16 cellular contexts compared by ENCODE assay signal in genomic region chr11:125873881-125874555, GRCh38. TPM values are rescaled to one million over a fixed set of nuclear protein-coding genes. Genes with fewer than 3 reads are reported as not detected.
DNase-seq lines count a peak whose midpoint lies in the region; ATAC-seq, FAIRE-seq and TF ChIP-seq lines count a peak whose summit lies in the region.
"Had no signal": no experiment of that assay in that cellular context is flagged by ENCODE, and none has a peak within 500 bp of the region (broad histone marks: within the 10 kb centered on the region; RNA-seq: fewer than 3 reads in every experiment).

No MANE protein-coding gene starts in this region.

- H2BK15ac ChIP-seq in H1 (ENCODE audit: low read length) (no peak overlapping the region), mesenchymal stem cell (ENCODE audit: low read depth, poor library complexity, severe bottlenecking) (no peak overlapping the region), H9 (ENCODE audit: low read depth, low read length) (no peak overlapping the region)

- H3K79me2 ChIP-seq in H1 (ENCODE audit: control insufficient read depth in 1 of 2, insufficient read depth in 2 of 2, low read length in 2 of 2) = no peaks in the 10 kb centered on the region
- no peaks in the 10 kb centered on the region for H3K79me2 ChIP-seq in H9 (ENCODE audit: insufficient read depth, low read length)

- no peak for TF ChIP-seq EP300 in H1 (IDR thresholded peaks at IDR 0.05; ENCODE audit: borderline replicate concordance in 1 of 2, low read depth in 2 of 2, low read length in 2 of 2)

- H3K4me3 Mint-ChIP-seq in naive thymus-derived CD4-positive, alpha-beta T cell = peak overlapping the region in 1 of 10 donors; percentile 17
- H3K4me3 Mint-ChIP-seq in H9 = peak overlapping the region in 1 of 2 experiments; percentile 60; a peak in 2 of 5 replicates
- H3K4me3 Mint-ChIP-seq: naive thymus-derived CD8-positive, alpha-beta T cell; stimulated activated naive CD8-positive, alpha-beta T cell treated with anti-CD3 and anti-CD28 coated beads, Interleukin-15, amount 100 ng/mL, for 72 hours had no signal

- peak; percentile 75 for FAIRE-seq in H1 (lab: Jason Lieb, UNC)

- H4K91ac ChIP-seq in H1 (replicated peaks; ENCODE audit: insufficient read length, low read length) (no peak overlapping the region), mesenchymal stem cell (ENCODE audit: low read length) (no peak overlapping the region), H9 (ENCODE audit: insufficient read length, low read depth, low read length) (no peak overlapping the region)

- TF ChIP-seq CTCF in H1 (IDR thresholded peaks at IDR 0.05; ENCODE audit: control extremely low read depth in 1 of 3, insufficient read depth in 1 of 3, low read depth in 1 of 3, low read length in 3 of 3) (no peak), H9 (conservative IDR thresholded peaks at IDR 0.05) (no peak)

- no peaks in the 10 kb centered on the region for H4K20me1 ChIP-seq in H1 (replicated peaks in 1 of 2; ENCODE audit: control insufficient read depth in 1 of 2, insufficient read depth in 2 of 2, low read length in 2 of 2)
- H4K20me1 ChIP-seq in H9 (ENCODE audit: control insufficient read depth, insufficient read depth, insufficient read length) = no peaks in the 10 kb centered on the region

- H4K5ac ChIP-seq in H1 (ENCODE audit: insufficient read length, low read depth, low read length) = no peak overlapping the region
- no peak overlapping the region for H4K5ac ChIP-seq in H9 (ENCODE audit: insufficient read length, low read depth, low read length)

- H3K27ac ChIP-seq in H1 (ENCODE audit: low read depth, low read length) (no peak overlapping the region), mesenchymal stem cell (ENCODE audit: low read length, poor library complexity, severe bottlenecking) (no peak overlapping the region), H9 (ENCODE audit: insufficient read length, low read depth, low read length) (no peak overlapping the region)
- H3K27ac ChIP-seq in naive thymus-derived CD4-positive, alpha-beta T cell (ENCODE audit: low read depth, low read length) = no peak overlapping the region

- peaks cover 0 to 9% (median 0%) of the 10 kb centered on the region in 5 donors for H3K36me3 Mint-ChIP-seq in naive thymus-derived CD4-positive, alpha-beta T cell
- peaks cover 0 to 6% (median 0%) of the 10 kb centered on the region in 3 experiments; a peak in 2 of 7 replicates for H3K36me3 Mint-ChIP-seq in H9 (ENCODE audit: insufficient read depth in 1 of 3, low read depth in 3 of 3)
- H3K36me3 Mint-ChIP-seq: naive thymus-derived CD8-positive, alpha-beta T cell had no signal

- H3K4me1 ChIP-seq in H1 (replicated peaks in 1 of 4; ENCODE audit: control insufficient read depth in 3 of 4, insufficient read depth in 4 of 4, low read length in 3 of 4) = no peaks in the 10 kb centered on the region; a peak in 1 of 7 replicates
- no peaks in the 10 kb centered on the region for H3K4me1 ChIP-seq in mesenchymal stem cell (ENCODE audit: control insufficient read depth, insufficient read depth, low read depth, low read length)
- no peaks in the 10 kb centered on the region for H3K4me1 ChIP-seq in naive thymus-derived CD4-positive, alpha-beta T cell (ENCODE audit: control insufficient read depth in 2 of 2, insufficient read depth in 2 of 2, low read length in 2 of 2)
- H3K4me1 ChIP-seq in H9 (ENCODE audit: insufficient read depth, low read length) = no peaks in the 10 kb centered on the region

- TF ChIP-seq POLR2A in H1 (IDR thresholded peaks at IDR 0.05; ENCODE audit: control extremely low read depth in 1 of 2, low read depth in 2 of 2, low read length in 2 of 2) = no peak

- 93% methylated on average over 19 of the region's 20 CpGs; no CpG with 5 or more reads in 1 of the 2 experiments for WGBS in H1 (ENCODE audit: extremely low coverage in 1 of 2, insufficient coverage in 1 of 2, insufficient read length in 1 of 2, insufficient replicate concordance in 2 of 2, low coverage in 1 of 2, low lambda C conversion rate in 2 of 2, missing lambda C conversion rate in 1 of 2), 2 experiments
- 90% methylated on average over 16 of the region's 20 CpGs for WGBS in mesenchymal stem cell
- no CpG with 5 or more reads among the region's 20 CpGs for WGBS in H9 (ENCODE audit: extremely low coverage, insufficient read length, low lambda C conversion rate)

- H3K23me2 ChIP-seq in H1 (ENCODE audit: low read depth, low read length) (0 out of 2 replicates have a peak, but pooled peaks cover 2% of the 10 kb centered on the region), H9 (ENCODE audit: insufficient read length, low read depth, low read length, poor library complexity, severe bottlenecking) (no peaks in the 10 kb centered on the region)

- H4K8ac ChIP-seq in H1 (ENCODE audit: extremely low read depth, insufficient read depth, low read length) (no peak overlapping the region), mesenchymal stem cell (ENCODE audit: low read length) (no peak overlapping the region), H9 (replicated peaks; ENCODE audit: insufficient read length, low read depth, low read length) (no peak overlapping the region)

- H3K4me2 ChIP-seq in H1 (ENCODE audit: insufficient read depth in 1 of 2, low read depth in 2 of 2, low read length in 2 of 2) (peak overlapping the region in 1 of 2 experiments; percentile 6; a peak in 1 of 4 replicates), mesenchymal stem cell (ENCODE audit: low read length, poor library complexity, severe bottlenecking) (no peak overlapping the region), H9 (ENCODE audit: insufficient read depth, insufficient read length, low read length) (no peak overlapping the region)

- H3K23ac ChIP-seq in H1 (ENCODE audit: insufficient read length) (no peak overlapping the region), mesenchymal stem cell (ENCODE audit: low read length in 2 of 2) (no peak overlapping the region), H9 (ENCODE audit: insufficient read length, low read depth, low read length) (no peak overlapping the region)

- H3K9me3 ChIP-seq in H1 (ENCODE audit: insufficient read depth in 2 of 2, low read depth in 1 of 2, low read length in 1 of 2) = no peaks in the 10 kb centered on the region; a peak in 1 of 4 replicates
- no peaks in the 10 kb centered on the region for H3K9me3 ChIP-seq in mesenchymal stem cell (ENCODE audit: control insufficient read depth, low read length)
- H3K9me3 ChIP-seq in naive thymus-derived CD4-positive, alpha-beta T cell (ENCODE audit: control insufficient read depth in 2 of 3, low read length in 3 of 3) = no peaks in the 10 kb centered on the region
- no peaks in the 10 kb centered on the region for H3K9me3 ChIP-seq in H9 (ENCODE audit: control insufficient read depth, low read depth, low read length)

- no peaks in the 10 kb centered on the region for H3K79me1 ChIP-seq in H1 (ENCODE audit: low read depth, low read length)
- no peaks in the 10 kb centered on the region for H3K79me1 ChIP-seq in mesenchymal stem cell (replicated peaks; ENCODE audit: low read length, poor library complexity, severe bottlenecking)
- H3K79me1 ChIP-seq in H9 (ENCODE audit: insufficient read depth, low read depth, low read length, poor library complexity, severe bottlenecking) = no peaks in the 10 kb centered on the region

- H3K36me3 ChIP-seq in H1 (ENCODE audit: control insufficient read depth in 2 of 4, insufficient read depth in 4 of 4, low read length in 3 of 4) (no peaks in the 10 kb centered on the region), mesenchymal stem cell (ENCODE audit: control insufficient read depth in 1 of 2, insufficient read depth in 2 of 2, low read depth in 1 of 2, low read length in 2 of 2) (no peaks in the 10 kb centered on the region)
- no peaks in the 10 kb centered on the region for H3K36me3 ChIP-seq in naive thymus-derived CD4-positive, alpha-beta T cell (ENCODE audit: control insufficient read depth in 2 of 3, insufficient read depth in 3 of 3, low read length in 3 of 3)

- H3K14ac ChIP-seq in H1 (ENCODE audit: insufficient read length) = no peak overlapping the region
- no peak overlapping the region for H3K14ac ChIP-seq in mesenchymal stem cell (ENCODE audit: low read length in 2 of 2)
- H3K14ac ChIP-seq in H9 (ENCODE audit: insufficient read depth, low read length) = no peak overlapping the region

- no peak overlapping the region for H3K9ac ChIP-seq in H1 (replicated peaks in 1 of 4; ENCODE audit: extremely low read depth in 1 of 4, low read depth in 3 of 4, low read length in 3 of 4)
- peak overlapping the region; percentile 48 for H3K9ac ChIP-seq in mesenchymal stem cell (ENCODE audit: low read length)
- no peak overlapping the region for H3K9ac ChIP-seq in H9 (ENCODE audit: extremely low read depth, insufficient read length, low read length)

- H2AFZ ChIP-seq in H1 (ENCODE audit: low read length) = peak overlapping the region; percentile 6; the same call in 1 of the 2 replicates
- H2AFZ ChIP-seq in mesenchymal stem cell (ENCODE audit: low read depth, low read length) = no peak overlapping the region
- H2AFZ ChIP-seq in H9 (ENCODE audit: low read length) = no peak overlapping the region

- POLR2A ChIA-PET in H1 (lab: Charles Lee; ENCODE audit: partially characterized antibody) = no interaction called here
- POLR2A ChIA-PET in naive thymus-derived CD4-positive, alpha-beta T cell (lab: Charles Lee) = no interaction called here

- peaks cover 0 to 6% (median 0%) of the 10 kb centered on the region in 5 donors for H3K27me3 Mint-ChIP-seq in naive thymus-derived CD4-positive, alpha-beta T cell
- peaks cover 8% of the 10 kb centered on the region for H3K27me3 Mint-ChIP-seq in H9 (ENCODE audit: low read depth)

- H3K18ac ChIP-seq in H1 (ENCODE audit: extremely low read depth, low read length) (no peak overlapping the region), mesenchymal stem cell (ENCODE audit: low read depth in 1 of 2, low read length in 2 of 2) (no peak overlapping the region), H9 (ENCODE audit: insufficient read length, low read depth, low read length) (no peak overlapping the region)

- peak; percentile 13 for ATAC-seq in GM19351 (IDR thresholded peaks at IDR 0.05; ENCODE audit: unreplicated experiment)
- ATAC-seq in HG02870 (IDR thresholded peaks at IDR 0.05; ENCODE audit: unreplicated experiment) = no peak
- ATAC-seq in naive thymus-derived CD4-positive, alpha-beta T cell = no peak

- H3K4ac ChIP-seq in H1 (replicated peaks; ENCODE audit: insufficient read length, low read depth, low read length) (no peak overlapping the region), mesenchymal stem cell (ENCODE audit: low read depth in 1 of 2, low read length in 2 of 2) (no peak overlapping the region), H9 (ENCODE audit: low read depth, low read length) (no peak overlapping the region)

- H3K4me3 ChIP-seq in H1 (ENCODE audit: extremely low read depth in 1 of 4, insufficient read depth in 2 of 4, low read depth in 3 of 4, low read length in 4 of 4) = no peak overlapping the region
- peak overlapping the region in 1 of 2 experiments; percentile 63 for H3K4me3 ChIP-seq in mesenchymal stem cell (ENCODE audit: insufficient read depth in 1 of 2, low read depth in 1 of 2, low read length in 2 of 2)
- no peak overlapping the region for H3K4me3 ChIP-seq in naive thymus-derived CD4-positive, alpha-beta T cell (ENCODE audit: low read length)

- no peak overlapping the region for H3K56ac ChIP-seq in H1 (replicated peaks; ENCODE audit: insufficient read length, low read depth, low read length)
- H3K56ac ChIP-seq in H9 (ENCODE audit: insufficient read length, low read depth, low read length) = no peak overlapping the region

- H2BK12ac ChIP-seq in H1 (ENCODE audit: low read depth, low read length) (no peak overlapping the region), mesenchymal stem cell (ENCODE audit: low read length in 2 of 2) (no peak overlapping the region), H9 (ENCODE audit: insufficient read length, low read depth, low read length) (no peak overlapping the region)

- CTCF ChIA-PET in H1 (lab: Charles Lee; ENCODE audit: partially characterized antibody) = interaction anchor here (0.7 to 1.5 kb wide), 5 partner anchors 148 to 246 kb away, joined by 3 to 6 read pairs (median 3); no protein-coding TSS in a partner anchor
- CTCF ChIA-PET in naive thymus-derived CD4-positive, alpha-beta T cell (lab: Charles Lee) = interaction anchor here (0.6 kb wide), 1 partner anchor 376 kb away, joined by 4 read pairs; no protein-coding TSS in a partner anchor

- H2BK120ac ChIP-seq in H1 (replicated peaks; ENCODE audit: low read depth, low read length) = no peak overlapping the region
- H2BK120ac ChIP-seq in mesenchymal stem cell (ENCODE audit: low read depth, low read length) = no peak overlapping the region
- no peak overlapping the region for H2BK120ac ChIP-seq in H9 (ENCODE audit: low read depth, low read length, poor library complexity, severe bottlenecking)

- no peak overlapping the region for H3K27ac Mint-ChIP-seq in naive thymus-derived CD4-positive, alpha-beta T cell
- H3K27ac Mint-ChIP-seq in H9 = peak overlapping the region in 1 of 3 experiments; percentile 47; a peak in 1 of 7 replicates
- H3K27ac Mint-ChIP-seq: naive thymus-derived CD8-positive, alpha-beta T cell; stimulated activated naive CD8-positive, alpha-beta T cell treated with anti-CD3 and anti-CD28 coated beads, Interleukin-15, amount 100 ng/mL, for 72 hours had no signal

- peaks cover 0 to 11% (median 0%) of the 10 kb centered on the region in 11 donors for H3K9me3 Mint-ChIP-seq in naive thymus-derived CD4-positive, alpha-beta T cell
- H3K9me3 Mint-ChIP-seq in H9 = peaks cover 6 to 13% of the 10 kb centered on the region in 2 experiments; a peak in 3 of 5 replicates

- H2BK5ac ChIP-seq in H1 (ENCODE audit: low read depth, low read length) (no peak overlapping the region), mesenchymal stem cell (ENCODE audit: low read depth, low read length, poor library complexity, severe bottlenecking) (no peak overlapping the region), H9 (ENCODE audit: insufficient read length, low read length) (no peak overlapping the region)

- H3K27me3 ChIP-seq in H1 (replicated peaks in 1 of 4; ENCODE audit: control insufficient read depth in 3 of 4, extremely low read depth in 1 of 4, insufficient read depth in 3 of 4, low read length in 3 of 4) = no peaks in the 10 kb centered on the region
- peaks cover 0 to 9% of the 10 kb centered on the region in 2 experiments for H3K27me3 ChIP-seq in mesenchymal stem cell (ENCODE audit: control insufficient read depth in 1 of 2, insufficient read depth in 1 of 2, low read length in 2 of 2)
- no peaks in the 10 kb centered on the region for H3K27me3 ChIP-seq in naive thymus-derived CD4-positive, alpha-beta T cell (ENCODE audit: control insufficient read depth in 2 of 2, insufficient read depth in 2 of 2, low read length in 2 of 2)
- H3K27me3 ChIP-seq in H9 (ENCODE audit: insufficient read depth, low read length) = no peaks in the 10 kb centered on the region

- no peak overlapping the region for H3T11ph ChIP-seq in H9 (ENCODE audit: low read length)

- H3K4me1 Mint-ChIP-seq in naive thymus-derived CD4-positive, alpha-beta T cell = no peaks in the 10 kb centered on the region
- H3K4me1 Mint-ChIP-seq in H9 = peaks cover 9 to 15% of the 10 kb centered on the region in 2 experiments
- H3K4me1 Mint-ChIP-seq: stimulated activated naive CD8-positive, alpha-beta T cell treated with anti-CD3 and anti-CD28 coated beads, Interleukin-15, amount 100 ng/mL, for 72 hours had no signal

- no peak overlapping the region for H2AK5ac ChIP-seq in H1 (ENCODE audit: low read depth, low read length)
- no peak overlapping the region for H2AK5ac ChIP-seq in mesenchymal stem cell (ENCODE audit: low read length, severe bottlenecking)
- no peak overlapping the region for H2AK5ac ChIP-seq in H9 (ENCODE audit: insufficient read length, low read length)

- intact Hi-C loops in naive thymus-derived CD4-positive, alpha-beta T cell (cut with micrococcal nuclease) = loop anchor here (1.0 to 10.0 kb wide), 12 partner anchors 149 to 1802 kb away; partner anchors contain the start of gene EI24 (in 1 of the 2)

- H2BK20ac ChIP-seq in H1 (ENCODE audit: low read length) (no peak overlapping the region), H9 (ENCODE audit: low read depth, low read length, poor library complexity, severe bottlenecking) (no peak overlapping the region)

- TF ChIP-seq RAD21 in H1 (IDR thresholded peaks at IDR 0.05 in 1 of 2, conservative IDR thresholded peaks at IDR 0.05 in 1 of 2; ENCODE audit: low read depth in 2 of 2, low read length in 2 of 2) = no peak

- peak; percentile 81 to 85 for DNase-seq in NCI-H526 (lab: John Stamatoyannopoulos, UW)
- no peak for DNase-seq in H1 (ENCODE audit: low read depth in 1 of 2, low spot score in 2 of 2)
- no peak for DNase-seq in mesenchymal stem cell
- no peak for DNase-seq in C1 segment of cervical spinal cord (lab: John Stamatoyannopoulos, UW)
- DNase-seq in naive thymus-derived CD4-positive, alpha-beta T cell = no peak
- DNase-seq in H9 = no peak
- DNase-seq: activated CD4-positive, CD25-positive, alpha-beta regulatory T cell treated with anti-CD3 and anti-CD28 coated beads, Interleukin-2, amount 50 U/mL, for 72 hours had no signal

RNA-seq across cellular contexts. Expression of gene HYLS1, which starts 13.4 kb away (rescaled TPM):
- 11.6 and 12.6 TPM in 2 replicates for total RNA-seq in H1 (2021; fragmentation: NEBNext Ultra II Directional; extraction: Animal tissue kit (Norgen Biotek cat#: 25700))
- polyA plus RNA-seq in H1 (2011; rRNA removed) = 2.3 and 5.1 TPM in 2 replicates
- 5.5 TPM for polyA plus RNA-seq in H1 (2011; cell fraction: cytosol; rRNA removed)
- polyA plus RNA-seq in H1 (2011; cell fraction: nucleus; rRNA removed) = 2.4 TPM
- 7.5 to 11.5 TPM (median 7.9 TPM) in 4 replicates for polyA plus RNA-seq in H1 (2012, experiment 1 of 2)
- polyA plus RNA-seq in H1 (2012, experiment 2 of 2) = 1.6 TPM
- 7.1 TPM for polyA plus RNA-seq in H1 (2013, experiment 1 of 2)
- 7.6 TPM for polyA plus RNA-seq in H1 (2013, experiment 2 of 2)
- polyA minus RNA-seq in H1 (2011; rRNA and poly(A)+ RNA removed) = 6.1 and 6.9 TPM in 2 replicates
- polyA minus RNA-seq in H1 (2011; cell fraction: cytosol; rRNA and poly(A)+ RNA removed) = 4.6 TPM
- polyA minus RNA-seq in H1 (2011; cell fraction: nucleus; rRNA and poly(A)+ RNA removed) = 4.4 TPM
- 3.3 TPM for polyA plus RNA-seq in mesenchymal stem cell (2013, experiment 1 of 2)
- 2.9 TPM for polyA plus RNA-seq in mesenchymal stem cell (2013, experiment 2 of 2)
- 10 to 100 TPM in 1 of 5 experiments, 1 to 10 TPM in 4; 2.7 to 13.1 (median 8.0) TPM for total RNA-seq in naive thymus-derived CD4-positive, alpha-beta T cell
- 10 to 100 TPM in 1 of 2 donors, 1 to 10 TPM in 1; 7.5 to 13.1 TPM for polyA plus RNA-seq in naive thymus-derived CD4-positive, alpha-beta T cell
- 8.0 and 8.6 TPM in 2 replicates for total RNA-seq in H9 (2021)

RNA-seq across cellular contexts. Expression of gene PUS3, which starts 29.0 kb away (rescaled TPM):
- 20.0 and 22.6 TPM in 2 replicates for total RNA-seq in H1 (2021; fragmentation: NEBNext Ultra II Directional; extraction: Animal tissue kit (Norgen Biotek cat#: 25700))
- 4.8 and 8.7 TPM in 2 replicates for polyA plus RNA-seq in H1 (2011; rRNA removed)
- polyA plus RNA-seq in H1 (2011; cell fraction: cytosol; rRNA removed) = 9.9 TPM
- polyA plus RNA-seq in H1 (2011; cell fraction: nucleus; rRNA removed) = 7.3 TPM
- polyA plus RNA-seq in H1 (2012, experiment 1 of 2) = 18.0 to 36.2 TPM (median 26.7 TPM) in 4 replicates
- polyA plus RNA-seq in H1 (2012, experiment 2 of 2) = 6.0 TPM
- 30.4 TPM for polyA plus RNA-seq in H1 (2013, experiment 1 of 2)
- polyA plus RNA-seq in H1 (2013, experiment 2 of 2) = 32.4 TPM
- 15.7 and 21.0 TPM in 2 replicates for polyA minus RNA-seq in H1 (2011; rRNA and poly(A)+ RNA removed)
- polyA minus RNA-seq in H1 (2011; cell fraction: cytosol; rRNA and poly(A)+ RNA removed) = 5.9 TPM
- polyA minus RNA-seq in H1 (2011; cell fraction: nucleus; rRNA and poly(A)+ RNA removed) = 16.9 TPM
- 17.2 TPM for polyA plus RNA-seq in mesenchymal stem cell (2013, experiment 1 of 2)
- 17.5 TPM for polyA plus RNA-seq in mesenchymal stem cell (2013, experiment 2 of 2)
- 10 to 100 TPM in 2 of 5 experiments, 1 to 10 TPM in 3; 4.6 to 15.3 (median 9.3) TPM for total RNA-seq in naive thymus-derived CD4-positive, alpha-beta T cell
- polyA plus RNA-seq in naive thymus-derived CD4-positive, alpha-beta T cell = 10 to 100 TPM in 1 of 2 donors, 1 to 10 TPM in 1; 9.6 to 14.1 TPM
- total RNA-seq in H9 (2021) = 20.0 and 26.9 TPM in 2 replicates

RNA-seq across cellular contexts. Expression of gene DDX25, which starts 30.3 kb away (rescaled TPM):
- total RNA-seq in H1 (2021; fragmentation: NEBNext Ultra II Directional; extraction: Animal tissue kit (Norgen Biotek cat#: 25700)) = 16.3 and 17.9 TPM in 2 replicates
- 12.4 and 17.6 TPM in 2 replicates for polyA plus RNA-seq in H1 (2011; rRNA removed)
- 20.1 TPM for polyA plus RNA-seq in H1 (2011; cell fraction: cytosol; rRNA removed)
- polyA plus RNA-seq in H1 (2011; cell fraction: nucleus; rRNA removed) = 12.2 TPM
- polyA plus RNA-seq in H1 (2012, experiment 1 of 2) = 11.4 to 17.1 TPM (median 16.1 TPM) in 4 replicates
- polyA plus RNA-seq in H1 (2012, experiment 2 of 2) = 5.5 TPM
- 16.5 TPM for polyA plus RNA-seq in H1 (2013, experiment 1 of 2)
- 15.8 TPM for polyA plus RNA-seq in H1 (2013, experiment 2 of 2)
- 15.6 and 22.2 TPM in 2 replicates for polyA minus RNA-seq in H1 (2011; rRNA and poly(A)+ RNA removed)
- 6.5 TPM for polyA minus RNA-seq in H1 (2011; cell fraction: cytosol; rRNA and poly(A)+ RNA removed)
- polyA minus RNA-seq in H1 (2011; cell fraction: nucleus; rRNA and poly(A)+ RNA removed) = 9.1 TPM
- not detected for polyA plus RNA-seq in mesenchymal stem cell (2013, experiment 1 of 2)
- not detected for polyA plus RNA-seq in mesenchymal stem cell (2013, experiment 2 of 2)
- under 1 TPM in 1 of 5 experiments, not detected in 4; 0.05 TPM for total RNA-seq in naive thymus-derived CD4-positive, alpha-beta T cell
- under 1 TPM in 1 of 2 donors, not detected in 1; 0.02 TPM for polyA plus RNA-seq in naive thymus-derived CD4-positive, alpha-beta T cell
- total RNA-seq in H9 (2021) = 6.9 and 7.4 TPM in 2 replicates
- total RNA-seq: dermis microvascular lymphatic vessel endothelial cell, M059J had no signal

RNA-seq across cellular contexts. Expression of gene PATE4, which starts 40.9 kb away (rescaled TPM):
- not detected in 2 replicates for total RNA-seq in H1 (2021; fragmentation: NEBNext Ultra II Directional; extraction: Animal tissue kit (Norgen Biotek cat#: 25700))
- polyA plus RNA-seq in H1 (2011; rRNA removed) = not detected in 2 replicates
- polyA plus RNA-seq in H1 (2011; cell fraction: cytosol; rRNA removed) = not detected
- polyA plus RNA-seq in H1 (2011; cell fraction: nucleus; rRNA removed) = not detected
- not detected in 4 replicates for polyA plus RNA-seq in H1 (2012, experiment 1 of 2)
- polyA plus RNA-seq in H1 (2012, experiment 2 of 2) = not detected
- not detected for polyA plus RNA-seq in H1 (2013, experiment 1 of 2)
- polyA plus RNA-seq in H1 (2013, experiment 2 of 2) = not detected
- polyA minus RNA-seq in H1 (2011; rRNA and poly(A)+ RNA removed) = not detected in 2 replicates
- not detected for polyA minus RNA-seq in H1 (2011; cell fraction: cytosol; rRNA and poly(A)+ RNA removed)
- polyA minus RNA-seq in H1 (2011; cell fraction: nucleus; rRNA and poly(A)+ RNA removed) = not detected
- polyA plus RNA-seq in mesenchymal stem cell (2013, experiment 1 of 2) = not detected
- polyA plus RNA-seq in mesenchymal stem cell (2013, experiment 2 of 2) = not detected
- not detected for total RNA-seq in naive thymus-derived CD4-positive, alpha-beta T cell
- polyA plus RNA-seq in naive thymus-derived CD4-positive, alpha-beta T cell = not detected
- total RNA-seq in H9 (2021) = not detected in 2 replicates
- total RNA-seq: dermis microvascular lymphatic vessel endothelial cell; frontal cortex; kidney epithelial cell; M059J; naive thymus-derived CD8-positive, alpha-beta T cell had no signal
- polyA plus RNA-seq: adipose tissue; naive thymus-derived CD8-positive, alpha-beta T cell had no signal

Comparison
In these comparisons a context has a peak if more than half of its experiments do, and no peak if none do; other contexts are left out.
1. DNase-seq: peak in NCI-H526 (2 of 2); none in H1 (0 of 2), mesenchymal stem cell (single experiment), C1 segment of cervical spinal cord (0 of 14), naive thymus-derived CD4-positive, alpha-beta T cell (0 of 9) and H9 (single experiment).